In the genomic region with DNA sequence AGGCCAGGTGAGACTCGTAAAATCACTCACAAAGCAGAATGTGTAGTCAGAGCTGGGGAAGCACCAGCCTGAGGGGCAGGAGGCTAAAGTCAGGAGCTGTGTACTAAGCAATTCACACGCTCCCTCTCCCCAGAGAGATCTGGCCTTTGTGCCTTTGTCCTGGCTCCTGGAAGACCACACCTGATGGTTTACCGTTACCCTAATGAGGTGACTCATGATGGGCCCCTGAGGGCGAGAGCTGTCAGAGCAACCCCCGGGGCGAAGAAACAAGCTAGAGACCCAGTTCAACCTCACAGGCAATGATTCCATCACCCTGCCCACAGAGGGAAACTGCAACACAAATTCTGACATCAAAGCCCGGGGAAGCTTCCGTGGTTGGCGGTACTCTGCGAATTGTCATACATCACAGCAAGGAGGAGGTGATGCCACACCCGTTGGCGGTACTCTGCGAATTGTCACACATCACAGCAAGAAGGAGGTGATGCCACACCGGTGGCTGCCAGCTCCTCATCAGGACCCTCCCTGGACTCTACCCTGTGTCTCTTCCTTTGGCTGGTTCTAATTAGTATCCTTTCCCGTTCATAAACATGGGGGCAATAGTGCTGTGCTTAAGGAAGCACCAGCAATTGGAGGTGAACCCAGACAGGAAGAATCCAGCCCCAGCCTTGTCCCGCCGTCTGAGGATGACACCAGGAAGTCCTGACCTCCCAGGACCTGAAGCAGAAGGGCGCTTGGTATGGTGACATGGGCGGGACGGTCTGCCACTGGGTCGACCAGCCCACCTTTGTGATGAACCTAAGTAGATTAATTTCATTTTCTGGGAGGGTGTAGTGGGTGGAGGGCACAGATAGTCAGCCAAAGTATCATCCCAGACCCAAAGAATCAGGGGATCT, we compare ENCODE assay signal across 14 cellular contexts. TPM values are rescaled to one million over a fixed set of nuclear protein-coding genes. Genes with fewer than 3 reads are reported as not detected.
DNase-seq lines count a peak whose midpoint lies in the region; ATAC-seq, FAIRE-seq and TF ChIP-seq lines count a peak whose summit lies in the region.
"Had no signal": no experiment of that assay in that cellular context is flagged by ENCODE, and none has a peak within 500 bp of the region (broad histone marks: within the 10 kb centered on the region; RNA-seq: fewer than 3 reads in every experiment).

No MANE protein-coding gene starts in this region.

- H3K27ac ChIP-seq in caudate nucleus (ENCODE audit: low read depth, low read length) = no peak overlapping the region
- H3K27ac ChIP-seq: thoracic aorta had no signal

- no peaks in the 10 kb centered on the region for H3K9me3 ChIP-seq in mononuclear cell (ENCODE audit: low read depth, low read length)
- H3K9me3 ChIP-seq: thoracic aorta had no signal

- no peaks in the 10 kb centered on the region for H3K4me1 Mint-ChIP-seq in activated T-cell treated with anti-CD3 and anti-CD28 coated beads, Interleukin-2, amount 50 U/mL, for 4 hours (ENCODE audit: low read depth)
- H3K4me1 Mint-ChIP-seq: B cell had no signal

- no peak for TF ChIP-seq CTCF in D721Med (IDR thresholded peaks at IDR 0.05; ENCODE audit: insufficient read depth, missing control alignments)

- peaks cover 7% of the 10 kb centered on the region for H3K9me3 Mint-ChIP-seq in activated T-cell treated with anti-CD3 and anti-CD28 coated beads, Interleukin-2, amount 50 U/mL, for 4 hours

- H3K4me3 Mint-ChIP-seq in activated T-cell treated with anti-CD3 and anti-CD28 coated beads, Interleukin-2, amount 50 U/mL, for 4 hours = no peak overlapping the region
- H3K4me3 Mint-ChIP-seq: B cell had no signal

- peak; percentile 66 to 92 for ATAC-seq in activated T-cell treated with anti-CD3 and anti-CD28 coated beads, Interleukin-2, amount 50 U/mL, for 4 hours
- ATAC-seq in HG03432 (IDR thresholded peaks at IDR 0.05; ENCODE audit: unreplicated experiment) = no peak

- H3K27me3 Mint-ChIP-seq in activated T-cell treated with anti-CD3 and anti-CD28 coated beads, Interleukin-2, amount 50 U/mL, for 4 hours (ENCODE audit: low read depth) = no peaks in the 10 kb centered on the region
- H3K27me3 Mint-ChIP-seq: B cell had no signal

- FAIRE-seq in D721Med (lab: Jason Lieb, UNC) = no peak

- H3K4me3 ChIP-seq in mononuclear cell (ENCODE audit: low read length) = peak overlapping the region; percentile 3
- H3K4me3 ChIP-seq: thoracic aorta had no signal

- peaks cover 6% of the 10 kb centered on the region for H3K4me1 ChIP-seq in mononuclear cell (ENCODE audit: insufficient read depth, low read length)

- H3K36me3 Mint-ChIP-seq in activated T-cell treated with anti-CD3 and anti-CD28 coated beads, Interleukin-2, amount 50 U/mL, for 4 hours (ENCODE audit: insufficient read depth) = no peaks in the 10 kb centered on the region

- DNase-seq in CD1c-positive myeloid dendritic cell (ENCODE audit: extremely low spot score) = peak; percentile 21
- DNase-seq in NCI-H146 treated with DMSO at 0.1 percent for 48 hours (lab: John Stamatoyannopoulos, UW; ENCODE audit: unreplicated experiment) = peak; percentile 43
- DNase-seq in activated T-cell treated with anti-CD3 and anti-CD28 coated beads, Interleukin-2, amount 50 U/mL, for 4 hours = peak; percentile 68
- no peak for DNase-seq in caudate nucleus (lab: John Stamatoyannopoulos, UW)
- no peak for DNase-seq in D721Med (ENCODE audit: insufficient read length, low spot score)
- DNase-seq in iPS-NIHi11 (ENCODE audit: low spot score) = no peak
- DNase-seq: amniotic stem cell, kidney glomerular epithelial cell, NCI-H2107 had no signal

- H3K27me3 ChIP-seq in mononuclear cell (ENCODE audit: insufficient read depth, low read length) = no peaks in the 10 kb centered on the region

RNA-seq across cellular contexts. Expression of a gene that starts 30.5 kb away (rescaled TPM):
- under 1 TPM; 0.24 to 0.46 (median 0.40) TPM for total RNA-seq in activated T-cell treated with anti-CD3 and anti-CD28 coated beads, Interleukin-2, amount 50 U/mL, for 4 hours
- 6.5 TPM for total RNA-seq in mononuclear cell
- total RNA-seq: H4 had no signal

RNA-seq across cellular contexts. Expression of a gene that starts 38.2 kb away (rescaled TPM):
- total RNA-seq in activated T-cell treated with anti-CD3 and anti-CD28 coated beads, Interleukin-2, amount 50 U/mL, for 4 hours = 1,000 to 10,000 TPM; 1,928 to 2,267 (median 2,014) TPM
- total RNA-seq in mononuclear cell = 182 TPM

Comparison
In these comparisons a context has a peak if more than half of its experiments do, and no peak if none do; other contexts are left out.
1. DNase-seq: peak in CD1c-positive myeloid dendritic cell (single experiment), NCI-H146 treated with DMSO at 0.1 percent for 48 hours (single experiment) and activated T-cell treated with anti-CD3 and anti-CD28 coated beads, Interleukin-2, amount 50 U/mL, for 4 hours (single experiment); none in caudate nucleus (0 of 61), D721Med (single experiment) and iPS-NIHi11 (single experiment).
2. RNA of a gene that starts 38.2 kb away (total RNA-seq): 1,928 to 2,267 TPM in activated T-cell treated with anti-CD3 and anti-CD28 coated beads, Interleukin-2, amount 50 U/mL, for 4 hours; 182 TPM in mononuclear cell (single experiment); every median in the first group is over 10 times any median in the second.